In genomic region chr5:40679071-40679997, GRCh38 we compare ENCODE assay signal across 1 cellular context.
TF ChIP-seq lines count a peak whose summit lies in the region.

PTGER4 (plus strand) TSS chr5:40679915; CDS start chr5:40680994, 1,079 bp downstream.

TF ChIP-seq in A549, 52 proteins besides CTCF, POLR2A, EP300 and RAD21 (continued from another document):
- TF ChIP-seq REST (IDR thresholded peaks at IDR 0.05) (no peak; the same call in 1 of the 2 replicates), ZSCAN20 (CRISPR knock-in tag; IDR thresholded peaks at IDR 0.05) (no peak), ZFP36 (IDR thresholded peaks at IDR 0.05; ENCODE audit: borderline replicate concordance, partially characterized antibody) (no peak), MYC (IDR thresholded peaks at IDR 0.05; ENCODE audit: borderline replicate concordance, low read length) (no peak; the same call in 1 of the 2 replicates), MAZ (IDR thresholded peaks at IDR 0.05; ENCODE audit: borderline replicate concordance, low read depth, low read length) (no peak), NFE2L2 (conservative IDR thresholded peaks at IDR 0.05; ENCODE audit: low read length) (no peak), CHD4 (IDR thresholded peaks at IDR 0.05; ENCODE audit: borderline replicate concordance) (no peak), SMC3 (IDR thresholded peaks at IDR 0.05) (peak; percentile 40), PBX3 (IDR thresholded peaks at IDR 0.05) (no peak; the same call in 1 of the 2 replicates), USF2 (IDR thresholded peaks at IDR 0.05) (no peak), NPAS2 (CRISPR knock-in tag; IDR thresholded peaks at IDR 0.05; ENCODE audit: borderline replicate concordance) (no peak), JUNB (IDR thresholded peaks at IDR 0.05) (no peak), RCOR1 (IDR thresholded peaks at IDR 0.05; ENCODE audit: low read depth, low read length) (no peak), FOXS1 (CRISPR knock-in tag; IDR thresholded peaks at IDR 0.05) (no peak), TP53 (CRISPR knock-in tag; IDR thresholded peaks at IDR 0.05) (no peak), HOXB13 (CRISPR knock-in tag; IDR thresholded peaks at IDR 0.05; ENCODE audit: low read depth) (no peak), POLR2AphosphoS2 (conservative IDR thresholded peaks at IDR 0.05; ENCODE audit: low read length) (no peak), ZNF302 (CRISPR knock-in tag; IDR thresholded peaks at IDR 0.05) (no peak), MAFK (IDR thresholded peaks at IDR 0.05; ENCODE audit: partially characterized antibody) (no peak), CBX2 (IDR thresholded peaks at IDR 0.05; ENCODE audit: borderline replicate concordance, low read depth) (no peak), CEBPB (IDR thresholded peaks at IDR 0.05) (no peak), SREBF2 (IDR thresholded peaks at IDR 0.05) (no peak), BCL3 (IDR thresholded peaks at IDR 0.05) (peak; percentile 70; the same call in 2 of the 3 replicates), HEYL (CRISPR knock-in tag; IDR thresholded peaks at IDR 0.05) (no peak), FOSL2 (IDR thresholded peaks at IDR 0.05) (no peak), FOSL2 (CRISPR knock-in tag; IDR thresholded peaks at IDR 0.05) (no peak), JUN (IDR thresholded peaks at IDR 0.05) (peak; percentile 51 to 70; a peak in 4 of 5 replicates), NR3C1 (IDR thresholded peaks at IDR 0.05) (no peak), EHMT2 (IDR thresholded peaks at IDR 0.05; ENCODE audit: low read depth) (no peak)
